1 cellular context compared by ENCODE assay signal in the genomic region with DNA sequence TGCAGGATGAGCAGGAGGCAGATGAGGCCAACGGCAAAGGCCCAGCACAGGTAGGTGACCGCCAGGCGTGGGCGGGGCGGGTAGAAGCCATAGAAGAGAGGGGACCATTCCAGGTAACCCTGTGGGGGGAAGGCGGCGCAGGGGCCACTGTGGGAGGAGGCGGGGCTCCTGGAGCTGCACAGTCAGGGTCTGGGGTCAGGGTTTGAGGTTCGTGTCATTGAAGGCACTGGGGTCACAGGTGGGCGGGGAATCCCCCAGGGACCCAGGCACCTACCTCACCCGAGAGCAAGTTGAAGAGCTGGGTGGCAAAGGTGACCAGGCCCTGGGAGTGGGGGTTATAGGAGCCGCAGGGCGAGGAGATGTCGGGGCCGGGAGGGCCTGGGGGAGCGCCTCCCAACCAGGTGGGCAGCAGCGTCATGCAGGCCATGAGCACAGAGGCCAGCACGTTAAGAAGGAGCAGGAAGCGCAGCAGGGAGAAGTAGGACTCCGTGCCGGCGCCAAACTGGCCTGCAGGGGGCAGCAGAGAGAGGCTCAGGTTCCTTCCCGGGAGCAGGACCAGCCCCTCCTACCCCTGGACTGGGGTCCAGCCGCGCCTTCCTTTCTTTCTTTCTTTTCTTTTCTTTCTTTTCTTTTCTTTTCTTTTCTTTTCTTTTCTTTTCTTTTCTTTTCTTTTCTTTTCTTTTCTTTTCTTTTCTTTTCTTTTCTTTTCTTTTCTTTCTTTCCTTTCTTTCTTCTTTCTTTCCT.
TF ChIP-seq lines count a peak whose summit lies in the region.

No MANE protein-coding gene starts in this region.

TF ChIP-seq in HCT116, 20 proteins besides CTCF, POLR2A, EP300 and RAD21 (continued from another document):
- TF ChIP-seq REST (IDR thresholded peaks at IDR 0.05; ENCODE audit: low read depth) (no peak), JUND (IDR thresholded peaks at IDR 0.05) (no peak), TCF7L2 (IDR thresholded peaks at IDR 0.05; ENCODE audit: borderline replicate concordance, extremely low read depth, insufficient read depth, insufficient read length) (no peak), ATF3 (IDR thresholded peaks at IDR 0.05) (no peak), CBX3 (IDR thresholded peaks at IDR 0.05; ENCODE audit: low read depth) (no peak), ZFX (IDR thresholded peaks at IDR 0.05) (no peak), ZNF274 (IDR thresholded peaks at IDR 0.05; ENCODE audit: low read depth, low read length) (no peak), EGR1 (IDR thresholded peaks at IDR 0.05; ENCODE audit: low read depth) (no peak)
